2 cellular contexts compared by ENCODE assay signal in genomic region chr17:40796846-40797245, GRCh38.
TF ChIP-seq lines count a peak whose summit lies in the region.

No MANE protein-coding gene starts in this region.

TF ChIP-seq in HepG2, 621 proteins besides CTCF, POLR2A, EP300 and RAD21:
- TF ChIP-seq ZNF687 (CRISPR knock-in tag; IDR thresholded peaks at IDR 0.05) (0 out of 2 replicates have a peak, but pooled peaks have one; percentile 21), ZNF768 (CRISPR knock-in tag; IDR thresholded peaks at IDR 0.05) (0 out of 2 replicates have a peak, but pooled peaks have one; percentile 7), ZNF326 (CRISPR knock-in tag; IDR thresholded peaks at IDR 0.05; ENCODE audit: borderline replicate concordance) (no peak)

TF ChIP-seq in WTC11, 78 proteins besides CTCF, POLR2A, EP300 and RAD21:
- no peak for TF ChIP-seq USF2 (CRISPR knock-in tag; IDR thresholded peaks at IDR 0.05)
TF ChIP-seq in WTC11: peak in this region for 0.
